1 cellular context compared by ENCODE assay signal in genomic region chr17:3981455-3981854, GRCh38.
TF ChIP-seq lines count a peak whose summit lies in the region.

No MANE protein-coding gene starts in this region.

TF ChIP-seq in SK-N-SH, 30 proteins besides CTCF, POLR2A, EP300 and RAD21 (continued from another document):
- no peak for TF ChIP-seq MAX (IDR thresholded peaks at IDR 0.05; ENCODE audit: low read depth)
- no peak for TF ChIP-seq JUND (IDR thresholded peaks at IDR 0.05)
- TF ChIP-seq SMC3 (IDR thresholded peaks at IDR 0.05; ENCODE audit: low read depth, low read length): no peak
- no peak for TF ChIP-seq TAF1 (IDR thresholded peaks at IDR 0.05; ENCODE audit: borderline replicate concordance, low read depth, low read length)
- no peak for TF ChIP-seq FOXM1 (IDR thresholded peaks at IDR 0.05; ENCODE audit: low read depth)
- no peak for TF ChIP-seq EZH2phosphoT487 (IDR thresholded peaks at IDR 0.05; ENCODE audit: borderline replicate concordance, low read depth)
- TF ChIP-seq GATA2 (CRISPR knock-in tag; IDR thresholded peaks at IDR 0.05): no peak
- no peak for TF ChIP-seq ZBTB33 (IDR thresholded peaks at IDR 0.05; ENCODE audit: borderline replicate concordance, low read depth)
